Comparison of ENCODE assay signal across 1 cellular context in the genomic region with DNA sequence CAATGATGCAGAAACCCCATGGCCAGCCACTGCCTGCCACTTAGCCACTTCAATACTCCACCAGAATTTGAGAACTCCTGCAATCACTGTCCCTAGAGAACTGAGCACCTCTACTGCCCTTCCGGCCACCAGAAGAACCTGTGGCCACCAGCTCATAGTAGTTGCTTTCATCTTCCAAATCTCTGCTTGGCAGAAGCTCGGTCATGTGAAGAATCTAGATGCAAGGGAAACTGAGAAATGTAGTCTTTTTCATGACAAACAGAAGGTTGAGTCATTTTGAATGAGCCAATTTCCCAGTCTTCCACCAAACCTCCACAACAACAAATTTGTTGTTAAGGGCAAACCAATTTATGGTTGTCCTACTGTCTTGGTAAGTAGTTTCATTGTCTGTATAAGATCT.
TF ChIP-seq lines count a peak whose summit lies in the region.

No MANE protein-coding gene starts in this region.

TF ChIP-seq in GM12878, 131 proteins besides CTCF, POLR2A, EP300 and RAD21 (continued from another document and continues in another):
- TF ChIP-seq SKIL (IDR thresholded peaks at IDR 0.05; ENCODE audit: low read depth, poor library complexity, severe bottlenecking) (peak; percentile 23), CHD2 (IDR thresholded peaks at IDR 0.05; ENCODE audit: borderline replicate concordance, low read depth, low read length) (no peak), NR2F1 (conservative IDR thresholded peaks at IDR 0.05) (0 out of 2 replicates have a peak, but pooled peaks have one; percentile 14), ZNF217 (IDR thresholded peaks at IDR 0.05) (no peak), GABPA (IDR thresholded peaks at IDR 0.05; ENCODE audit: low read depth) (no peak), LARP7 (IDR thresholded peaks at IDR 0.05) (no peak), TCF12 (IDR thresholded peaks at IDR 0.05; ENCODE audit: low read depth, low read length) (no peak), MTA3 (IDR thresholded peaks at IDR 0.05; ENCODE audit: borderline replicate concordance, low read length) (no peak), IRF4 (IDR thresholded peaks at IDR 0.05; ENCODE audit: low read depth, low read length) (0 out of 2 replicates have a peak, but pooled peaks have one; percentile 17), SUZ12 (IDR thresholded peaks at IDR 0.05; ENCODE audit: unreplicated experiment) (no peak), ZBED1 (IDR thresholded peaks at IDR 0.05; ENCODE audit: borderline replicate concordance) (no peak), MYB (IDR thresholded peaks at IDR 0.05; ENCODE audit: borderline replicate concordance, low read depth, low read length) (no peak), ZZZ3 (IDR thresholded peaks at IDR 0.05; ENCODE audit: control insufficient read depth, insufficient read length, low read depth) (no peak), NBN (IDR thresholded peaks at IDR 0.05) (no peak), CBFB (IDR thresholded peaks at IDR 0.05; ENCODE audit: low read depth) (no peak), KDM1A (IDR thresholded peaks at IDR 0.05; ENCODE audit: borderline replicate concordance) (no peak), RAD51 (IDR thresholded peaks at IDR 0.05) (no peak), CEBPZ (IDR thresholded peaks at IDR 0.05; ENCODE audit: low read depth, low read length) (no peak), TBL1XR1 (IDR thresholded peaks at IDR 0.05; ENCODE audit: low read depth, low read length) (no peak), FOXM1 (IDR thresholded peaks at IDR 0.05; ENCODE audit: low read depth, low read length) (no peak), SIX5 (IDR thresholded peaks at IDR 0.05; ENCODE audit: low read depth, low read length, severe bottlenecking) (no peak), EED (IDR thresholded peaks at IDR 0.05; ENCODE audit: low read depth) (peak; percentile 55; the same call in 1 of the 2 replicates), ZBTB33 (IDR thresholded peaks at IDR 0.05) (no peak), ZNF687 (IDR thresholded peaks at IDR 0.05) (no peak), KAT2A (conservative IDR thresholded peaks at IDR 0.05; ENCODE audit: control insufficient read depth, low read depth, low read length) (no peak), SREBF1 (IDR thresholded peaks at IDR 0.05; ENCODE audit: low read length) (no peak), SUPT20H (IDR thresholded peaks at IDR 0.05; ENCODE audit: borderline replicate concordance, control insufficient read depth, low read depth, low read length) (no peak), CHD1 (IDR thresholded peaks at IDR 0.05; ENCODE audit: low read depth, low read length) (no peak), NFYA (IDR thresholded peaks at IDR 0.05; ENCODE audit: borderline replicate concordance, low read depth, low read length) (no peak), CREB1 (IDR thresholded peaks at IDR 0.05; ENCODE audit: low read depth) (no peak), MXI1 (IDR thresholded peaks at IDR 0.05; ENCODE audit: low read depth, low read length) (no peak), HDAC2 (IDR thresholded peaks at IDR 0.05) (no peak), ATF2 (IDR thresholded peaks at IDR 0.05; ENCODE audit: low read length) (no peak), IRF3 (IDR thresholded peaks at IDR 0.05) (no peak), SPI1 (IDR thresholded peaks at IDR 0.05; ENCODE audit: borderline replicate concordance, insufficient read depth, low read depth, low read length) (no peak), TCF3 (IDR thresholded peaks at IDR 0.05; ENCODE audit: borderline replicate concordance, insufficient read depth, low read depth, low read length) (no peak), WRNIP1 (IDR thresholded peaks at IDR 0.05; ENCODE audit: borderline replicate concordance, low read depth, low read length) (no peak)
- TF ChIP-seq, protein P1, sequence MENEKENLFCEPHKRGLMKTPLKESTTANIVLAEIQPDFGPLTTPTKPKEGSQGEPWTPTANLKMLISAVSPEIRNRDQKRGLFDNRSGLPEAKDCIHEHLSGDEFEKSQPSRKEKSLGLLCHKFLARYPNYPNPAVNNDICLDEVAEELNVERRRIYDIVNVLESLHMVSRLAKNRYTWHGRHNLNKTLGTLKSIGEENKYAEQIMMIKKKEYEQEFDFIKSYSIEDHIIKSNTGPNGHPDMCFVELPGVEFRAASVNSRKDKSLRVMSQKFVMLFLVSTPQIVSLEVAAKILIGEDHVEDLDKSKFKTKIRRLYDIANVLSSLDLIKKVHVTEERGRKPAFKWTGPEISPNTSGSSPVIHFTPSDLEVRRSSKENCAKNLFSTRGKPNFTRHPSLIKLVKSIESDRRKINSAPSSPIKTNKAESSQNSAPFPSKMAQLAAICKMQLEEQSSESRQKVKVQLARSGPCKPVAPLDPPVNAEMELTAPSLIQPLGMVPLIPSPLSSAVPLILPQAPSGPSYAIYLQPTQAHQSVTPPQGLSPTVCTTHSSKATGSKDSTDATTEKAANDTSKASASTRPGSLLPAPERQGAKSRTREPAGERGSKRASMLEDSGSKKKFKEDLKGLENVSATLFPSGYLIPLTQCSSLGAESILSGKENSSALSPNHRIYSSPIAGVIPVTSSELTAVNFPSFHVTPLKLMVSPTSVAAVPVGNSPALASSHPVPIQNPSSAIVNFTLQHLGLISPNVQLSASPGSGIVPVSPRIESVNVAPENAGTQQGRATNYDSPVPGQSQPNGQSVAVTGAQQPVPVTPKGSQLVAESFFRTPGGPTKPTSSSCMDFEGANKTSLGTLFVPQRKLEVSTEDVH (IDR thresholded peaks at IDR 0.05; ENCODE audit: low read depth, partially characterized antibody): no peak
